22 cellular contexts compared by ENCODE assay signal in genomic region chr4:151488968-151489367, GRCh38.
DNase-seq lines count a peak whose midpoint lies in the region; ATAC-seq and TF ChIP-seq lines count a peak whose summit lies in the region.
"Had no signal": no experiment of that assay in that cellular context is flagged by ENCODE, and none has a peak within 500 bp of the region (broad histone marks: within the 10 kb centered on the region; RNA-seq: fewer than 3 reads in every experiment).

No MANE protein-coding gene starts in this region.

- no peaks in the 10 kb centered on the region for H3K79me1 ChIP-seq in neuronal stem cell (ENCODE audit: low read depth, low read length)

- H3K4me1 ChIP-seq in neuronal stem cell (ENCODE audit: control insufficient read depth in 2 of 2, insufficient read depth in 1 of 2, low read depth in 1 of 2, low read length in 2 of 2) = no peaks in the 10 kb centered on the region
- H3K4me1 ChIP-seq: BLaER1 treated with 17β-estradiol and CSF1 and Interleukin-3, amounts not matched to agents 10 nM and 100 nM had no signal

- H3K36me3 ChIP-seq in neuronal stem cell (replicated peaks in 1 of 2; ENCODE audit: control insufficient read depth in 2 of 2, insufficient read depth in 2 of 2, low read length in 2 of 2) = no peaks in the 10 kb centered on the region
- H3K36me3 ChIP-seq: BLaER1 treated with 17β-estradiol and CSF1 and Interleukin-3, amounts not matched to agents 10 nM and 100 nM had no signal

- no peak overlapping the region for H3K4ac ChIP-seq in neuronal stem cell (ENCODE audit: low read length)

- no peak overlapping the region for H3K23ac ChIP-seq in neuronal stem cell (ENCODE audit: low read depth, low read length, poor library complexity)

- peaks cover 0 to 1% of the 10 kb centered on the region in 2 donors for H3K9me3 ChIP-seq in neuronal stem cell (replicated peaks in 1 of 2; ENCODE audit: control insufficient read depth in 2 of 2, insufficient read depth in 1 of 2, low read depth in 1 of 2, low read length in 2 of 2)

- no peak overlapping the region for H2AK5ac ChIP-seq in neuronal stem cell (ENCODE audit: low read depth, low read length)

- H2BK15ac ChIP-seq in neuronal stem cell (ENCODE audit: low read length) = no peak overlapping the region

- no peak overlapping the region for H3K9ac ChIP-seq in neuronal stem cell (ENCODE audit: low read depth, low read length, poor library complexity)
- H3K9ac ChIP-seq: BLaER1 treated with 17β-estradiol and CSF1 and Interleukin-3, amounts not matched to agents 10 nM and 100 nM; SK-N-SH had no signal

- H2BK120ac ChIP-seq in neuronal stem cell (ENCODE audit: low read depth, low read length) = no peak overlapping the region

- no peak overlapping the region for H4K8ac ChIP-seq in neuronal stem cell (ENCODE audit: low read depth, low read length)

- H3K4me2 ChIP-seq in neuronal stem cell (ENCODE audit: insufficient read depth, low read length, poor library complexity, severe bottlenecking) = no peak overlapping the region
- H3K4me2 ChIP-seq: BLaER1 treated with 17β-estradiol and CSF1 and Interleukin-3, amounts not matched to agents 10 nM and 100 nM; SK-N-SH had no signal

- no CpG with 5 or more reads among the region's 3 CpGs for WGBS in neuronal stem cell (ENCODE audit: extremely low coverage in 2 of 2, insufficient read length in 2 of 2, insufficient replicate concordance in 1 of 2), 2 donors

- H4K91ac ChIP-seq in neuronal stem cell (ENCODE audit: low read depth, low read length, poor library complexity) = no peak overlapping the region

- H3K4me3 ChIP-seq in LNCaP clone FGC (ENCODE audit: low read depth, low read length) = no peak overlapping the region
- H3K4me3 ChIP-seq in neuronal stem cell (ENCODE audit: low read length in 2 of 2) = no peak overlapping the region
- H3K4me3 ChIP-seq: BLaER1 treated with 17β-estradiol and CSF1 and Interleukin-3, amounts not matched to agents 10 nM and 100 nM had no signal

- peak overlapping the region; percentile 35 for H2AFZ ChIP-seq in neuronal stem cell (ENCODE audit: low read length)

- H3K14ac ChIP-seq in neuronal stem cell (ENCODE audit: low read length) = no peak overlapping the region

- H2BK5ac ChIP-seq in neuronal stem cell (ENCODE audit: low read length) = no peak overlapping the region

- TF ChIP-seq CTCF in C4-2B (conservative IDR thresholded peaks at IDR 0.05) (no peak), LNCaP clone FGC (IDR thresholded peaks at IDR 0.05; ENCODE audit: control insufficient read depth, extremely low read depth, insufficient read depth) (no peak)

- intact Hi-C loops in posterior cingulate gyrus (cut with DNase I) = no loop called here

- DNase-seq in LNCaP clone FGC (ENCODE audit: low read depth) (peak; percentile 17), neuronal stem cell (ENCODE audit: low spot score) (no peak), AG08395 (ENCODE audit: low spot score) (no peak), posterior cingulate gyrus (no peak)
- DNase-seq: ACHN; CD8-positive, alpha-beta memory T cell; HFFc6; KBM-7; NCI-H1092; NCI-H1436; NCI-H1930; NCI-H748 treated with DMSO at 0.1 percent for 48 hours; NK-92 treated with Interleukin-12 subunit alpha and Interleukin-12 subunit beta, amount 100 ng/mL, for 24 hours; SIG-M5; SK-N-SH had no signal

- no peaks in the 10 kb centered on the region for H3K27me3 ChIP-seq in neuronal stem cell (ENCODE audit: control insufficient read depth in 3 of 3, insufficient read depth in 3 of 3, low read depth in 1 of 3, low read length in 3 of 3)
- H3K27me3 ChIP-seq: BLaER1 treated with 17β-estradiol and CSF1 and Interleukin-3, amounts not matched to agents 10 nM and 100 nM had no signal

- peak overlapping the region; percentile 36 for H3K27ac ChIP-seq in C4-2B
- no peak overlapping the region for H3K27ac ChIP-seq in neuronal stem cell (replicated peaks; ENCODE audit: low read length)
- H3K27ac ChIP-seq: 22Rv1; BLaER1 treated with 17β-estradiol and CSF1 and Interleukin-3, amounts not matched to agents 10 nM and 100 nM had no signal

- H3K18ac ChIP-seq in neuronal stem cell (ENCODE audit: low read length) = no peak overlapping the region

- no peak overlapping the region for H2BK12ac ChIP-seq in neuronal stem cell (ENCODE audit: low read length)

- ATAC-seq in esophagus mucosa (peak; percentile 50), HG03108 (IDR thresholded peaks at IDR 0.05; ENCODE audit: unreplicated experiment) (no peak), GM18861 (IDR thresholded peaks at IDR 0.05; ENCODE audit: unreplicated experiment) (no peak)
- ATAC-seq: Panc1 had no signal
